18 cellular contexts compared by ENCODE assay signal in the genomic region with DNA sequence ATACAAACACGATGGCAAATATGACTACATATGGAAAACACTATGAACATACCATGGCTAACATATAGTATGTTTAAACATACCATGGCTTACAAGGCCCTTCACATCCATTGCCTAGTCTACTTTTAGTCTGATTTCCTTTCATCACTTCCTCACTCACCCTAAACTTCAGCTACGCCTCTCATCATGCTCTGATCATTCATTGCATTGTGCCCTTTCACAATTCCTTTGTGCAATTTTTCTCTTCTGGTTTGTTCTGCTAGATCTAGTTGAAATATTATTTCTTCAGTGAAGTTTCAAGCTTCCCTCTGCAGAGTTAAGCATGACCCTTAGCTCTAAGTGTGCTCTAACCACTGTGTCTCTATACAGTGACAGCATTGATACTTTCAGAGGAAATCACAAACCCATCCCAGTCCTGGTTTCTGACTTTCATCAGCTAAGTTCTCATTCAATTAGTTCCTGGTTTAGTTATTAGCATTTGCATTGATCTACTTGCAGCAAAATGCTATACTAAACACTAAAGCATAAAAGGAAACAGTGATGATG.
A peak's percentile ranks its signal among the peaks of the same experiment; 100 is the strongest.
DNase-seq lines count a peak whose midpoint lies in the region; ATAC-seq and TF ChIP-seq lines count a peak whose summit lies in the region.
"Had no signal": no experiment of that assay in that cellular context is flagged by ENCODE, and none has a peak within 500 bp of the region (broad histone marks: within the 10 kb centered on the region; RNA-seq: fewer than 3 reads in every experiment).

No MANE protein-coding gene starts in this region.

- no peaks in the 10 kb centered on the region for H3F3A ChIP-seq in GM23248 (ENCODE audit: insufficient read depth)

- no peaks in the 10 kb centered on the region for H3K9me2 ChIP-seq in GM23248 (ENCODE audit: insufficient read depth)

- ATAC-seq in GM18870 (IDR thresholded peaks at IDR 0.05; ENCODE audit: unreplicated experiment) (peak; percentile 81), GM21619 (IDR thresholded peaks at IDR 0.05; ENCODE audit: unreplicated experiment) (peak; percentile 68), HG03432 (IDR thresholded peaks at IDR 0.05; ENCODE audit: unreplicated experiment) (peak; percentile 73), lower lobe of right lung (peak; percentile 32 to 52)
- ATAC-seq: activated naive CD8-positive, alpha-beta T cell treated with anti-CD3 and anti-CD28 coated beads, Interleukin-2, amount 50 U/mL, for 24 hours; foreskin keratinocyte had no signal

- H3K9me3 ChIP-seq in lower lobe of right lung (no peaks in the 10 kb centered on the region), GM23248 (ENCODE audit: low read depth) (no peaks in the 10 kb centered on the region)
- H3K9me3 ChIP-seq: testis had no signal

- no peak overlapping the region for H3K4me3 Mint-ChIP-seq in progenitor cell of endocrine pancreas (ENCODE audit: low read depth)
- H3K4me3 Mint-ChIP-seq: activated naive CD8-positive, alpha-beta T cell treated with anti-CD3 and anti-CD28 coated beads, Interleukin-2, amount 50 U/mL, for 24 hours; dendritic cell treated with granulocyte-macrophage colony-stimulating factor and Interleukin-4, amounts not matched to agents 40 ng/mL and 50 ng/mL, for 4 days had no signal

- no peaks in the 10 kb centered on the region for H3K36me3 Mint-ChIP-seq in progenitor cell of endocrine pancreas (ENCODE audit: insufficient read depth)

- H2AFZ ChIP-seq in GM23248, result no peak overlapping the region

- no peaks in the 10 kb centered on the region for H4K20me1 ChIP-seq in GM23248 (ENCODE audit: insufficient read depth)

- H3K4me1 Mint-ChIP-seq in progenitor cell of endocrine pancreas (ENCODE audit: low read depth), result no peaks in the 10 kb centered on the region
- H3K4me1 Mint-ChIP-seq: activated naive CD8-positive, alpha-beta T cell treated with anti-CD3 and anti-CD28 coated beads, Interleukin-2, amount 50 U/mL, for 24 hours had no signal

- H3K9me3 Mint-ChIP-seq in progenitor cell of endocrine pancreas (ENCODE audit: low read depth), result no peaks in the 10 kb centered on the region
- H3K9me3 Mint-ChIP-seq: activated naive CD8-positive, alpha-beta T cell treated with anti-CD3 and anti-CD28 coated beads, Interleukin-2, amount 50 U/mL, for 24 hours; activated T-helper 2 cell treated with anti-CD3 and anti-CD28 coated beads, Interferon-gamma antibody, Interleukin-2, Interleukin-4, amounts not matched to agents 10 μg/mL and 5 μg/mL and 100 μg/mL, durations not matched to agents 14 hours and 24 hours and 36 hours; dendritic cell treated with granulocyte-macrophage colony-stimulating factor and Interleukin-4, amounts not matched to agents 40 ng/mL and 50 ng/mL, for 4 days had no signal

- WGBS in GM23248 (ENCODE audit: low coverage in 1 of 2, low lambda C conversion rate in 2 of 2, missing lambda C conversion rate in 2 of 2), 2 experiments, result 75 to 76% methylated on average over 2 of the region's 2 CpGs

- DNase-seq in lower lobe of right lung, result no peak
- no peak for DNase-seq in effector CD4-positive, alpha-beta T cell
- DNase-seq in GM23248, result no peak
- no peak for DNase-seq in progenitor cell of endocrine pancreas (ENCODE audit: low spot score, unreplicated experiment)
- DNase-seq: activated CD4-positive, alpha-beta T cell treated with anti-CD3 and anti-CD28 coated beads for 4 hours; activated naive CD8-positive, alpha-beta T cell treated with anti-CD3 and anti-CD28 coated beads, Interleukin-2, amount 50 U/mL, for 24 hours; DND-41; foreskin keratinocyte; hypothalamus; NCI-H2029; occipital lobe; testis had no signal

- H3K27ac ChIP-seq in lower lobe of right lung, result no peak overlapping the region
- no peak overlapping the region for H3K27ac ChIP-seq in GM23248
- H3K27ac ChIP-seq: foreskin keratinocyte, RWPE1, testis had no signal

- no peaks in the 10 kb centered on the region for H3K79me2 ChIP-seq in GM23248 (ENCODE audit: insufficient read depth)

- TF ChIP-seq CTCF in lower lobe of right lung (IDR thresholded peaks at IDR 0.05) (no peak), progenitor cell of endocrine pancreas (IDR thresholded peaks at IDR 0.05; ENCODE audit: unreplicated experiment) (no peak)

- H3K9ac ChIP-seq in GM23248, result no peak overlapping the region

- in situ Hi-C loops in GM23248 (cut with MboI), result no loop called here

- intact Hi-C loops in lower lobe of right lung (cut with DNase I), result no loop called here

- no peak overlapping the region for H3K4me2 ChIP-seq in GM23248 (ENCODE audit: unreplicated experiment)

- H3K4me1 ChIP-seq in lower lobe of right lung (no peaks in the 10 kb centered on the region), GM23248 (ENCODE audit: insufficient read depth) (no peaks in the 10 kb centered on the region)
- H3K4me1 ChIP-seq: foreskin keratinocyte, testis had no signal

- H3K27me3 ChIP-seq in lower lobe of right lung (ENCODE audit: low read depth), result no peaks in the 10 kb centered on the region
- no peaks in the 10 kb centered on the region for H3K27me3 ChIP-seq in GM23248 (replicated peaks; ENCODE audit: insufficient read depth)
- H3K27me3 ChIP-seq: foreskin keratinocyte, testis had no signal

- no peak overlapping the region for H3K27ac Mint-ChIP-seq in progenitor cell of endocrine pancreas
- H3K27ac Mint-ChIP-seq: activated naive CD8-positive, alpha-beta T cell treated with anti-CD3 and anti-CD28 coated beads, Interleukin-2, amount 50 U/mL, for 24 hours; activated T-helper 2 cell treated with anti-CD3 and anti-CD28 coated beads, Interferon-gamma antibody, Interleukin-2, Interleukin-4, amounts not matched to agents 10 μg/mL and 5 μg/mL and 100 μg/mL, durations not matched to agents 14 hours and 24 hours and 36 hours; dendritic cell treated with granulocyte-macrophage colony-stimulating factor and Interleukin-4, amounts not matched to agents 40 ng/mL and 50 ng/mL, for 4 days had no signal

- H3K4me3 ChIP-seq in lower lobe of right lung, result no peak overlapping the region
- H3K4me3 ChIP-seq in GM23248, result no peak overlapping the region
- H3K4me3 ChIP-seq: testis had no signal

- peaks cover 16% of the 10 kb centered on the region for H3K27me3 Mint-ChIP-seq in progenitor cell of endocrine pancreas
- H3K27me3 Mint-ChIP-seq: activated naive CD8-positive, alpha-beta T cell treated with anti-CD3 and anti-CD28 coated beads, Interleukin-2, amount 50 U/mL, for 24 hours; dendritic cell treated with granulocyte-macrophage colony-stimulating factor and Interleukin-4, amounts not matched to agents 40 ng/mL and 50 ng/mL, for 4 days had no signal

- no peaks in the 10 kb centered on the region for H3K36me3 ChIP-seq in lower lobe of right lung
- no peaks in the 10 kb centered on the region for H3K36me3 ChIP-seq in GM23248 (ENCODE audit: low read depth)
